ENCODE assay signal across 1 cellular context in the genomic region with DNA sequence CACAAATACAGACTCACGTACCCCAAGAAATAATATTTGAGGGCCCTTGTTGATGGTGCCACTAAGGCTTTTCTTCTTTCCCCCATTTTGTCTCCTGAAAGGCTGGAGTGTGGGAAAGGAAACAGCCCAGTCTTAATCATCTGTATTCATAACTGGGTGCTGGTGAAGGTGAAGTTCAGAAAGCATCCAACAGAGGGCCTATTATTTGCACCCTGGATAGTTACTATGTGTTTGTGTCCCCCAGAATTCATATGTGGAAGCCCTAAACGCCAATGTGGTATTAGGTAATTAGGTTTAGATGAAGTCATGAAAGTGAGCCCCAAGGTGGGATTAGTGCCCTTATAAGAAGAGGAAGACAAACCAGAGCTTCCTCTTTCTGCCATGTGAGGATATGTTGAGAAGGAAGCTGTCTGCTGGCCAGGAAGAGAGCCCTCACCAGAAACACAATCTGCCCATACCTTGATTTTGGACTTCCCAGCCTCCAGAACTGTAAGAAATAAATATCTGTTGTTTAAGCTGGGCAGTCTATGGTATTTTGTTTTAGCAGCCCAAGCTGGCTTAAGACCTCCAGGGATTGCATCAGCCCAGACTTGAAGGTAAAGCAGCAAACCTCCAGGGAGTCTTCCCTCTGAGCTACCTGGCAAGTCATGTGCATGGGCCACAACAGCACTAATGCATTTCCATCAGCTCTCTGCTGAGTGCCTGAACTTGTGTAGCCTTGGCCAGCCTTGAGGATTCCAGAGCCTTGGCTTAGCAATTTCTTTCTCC.
TF ChIP-seq lines count a peak whose summit lies in the region.

No MANE protein-coding gene starts in this region.

TF ChIP-seq in SK-N-SH, 30 proteins besides CTCF, POLR2A, EP300 and RAD21 (continued from another document):
- TF ChIP-seq, protein P1, sequence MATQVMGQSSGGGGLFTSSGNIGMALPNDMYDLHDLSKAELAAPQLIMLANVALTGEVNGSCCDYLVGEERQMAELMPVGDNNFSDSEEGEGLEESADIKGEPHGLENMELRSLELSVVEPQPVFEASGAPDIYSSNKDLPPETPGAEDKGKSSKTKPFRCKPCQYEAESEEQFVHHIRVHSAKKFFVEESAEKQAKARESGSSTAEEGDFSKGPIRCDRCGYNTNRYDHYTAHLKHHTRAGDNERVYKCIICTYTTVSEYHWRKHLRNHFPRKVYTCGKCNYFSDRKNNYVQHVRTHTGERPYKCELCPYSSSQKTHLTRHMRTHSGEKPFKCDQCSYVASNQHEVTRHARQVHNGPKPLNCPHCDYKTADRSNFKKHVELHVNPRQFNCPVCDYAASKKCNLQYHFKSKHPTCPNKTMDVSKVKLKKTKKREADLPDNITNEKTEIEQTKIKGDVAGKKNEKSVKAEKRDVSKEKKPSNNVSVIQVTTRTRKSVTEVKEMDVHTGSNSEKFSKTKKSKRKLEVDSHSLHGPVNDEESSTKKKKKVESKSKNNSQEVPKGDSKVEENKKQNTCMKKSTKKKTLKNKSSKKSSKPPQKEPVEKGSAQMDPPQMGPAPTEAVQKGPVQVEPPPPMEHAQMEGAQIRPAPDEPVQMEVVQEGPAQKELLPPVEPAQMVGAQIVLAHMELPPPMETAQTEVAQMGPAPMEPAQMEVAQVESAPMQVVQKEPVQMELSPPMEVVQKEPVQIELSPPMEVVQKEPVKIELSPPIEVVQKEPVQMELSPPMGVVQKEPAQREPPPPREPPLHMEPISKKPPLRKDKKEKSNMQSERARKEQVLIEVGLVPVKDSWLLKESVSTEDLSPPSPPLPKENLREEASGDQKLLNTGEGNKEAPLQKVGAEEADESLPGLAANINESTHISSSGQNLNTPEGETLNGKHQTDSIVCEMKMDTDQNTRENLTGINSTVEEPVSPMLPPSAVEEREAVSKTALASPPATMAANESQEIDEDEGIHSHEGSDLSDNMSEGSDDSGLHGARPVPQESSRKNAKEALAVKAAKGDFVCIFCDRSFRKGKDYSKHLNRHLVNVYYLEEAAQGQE (IDR thresholded peaks at IDR 0.05; ENCODE audit: low read depth, low read length) = no peak
- no peak for TF ChIP-seq FOXJ3 (CRISPR knock-in tag; IDR thresholded peaks at IDR 0.05)
TF ChIP-seq in SK-N-SH: peak in this region for 0.
